In the genomic region with DNA sequence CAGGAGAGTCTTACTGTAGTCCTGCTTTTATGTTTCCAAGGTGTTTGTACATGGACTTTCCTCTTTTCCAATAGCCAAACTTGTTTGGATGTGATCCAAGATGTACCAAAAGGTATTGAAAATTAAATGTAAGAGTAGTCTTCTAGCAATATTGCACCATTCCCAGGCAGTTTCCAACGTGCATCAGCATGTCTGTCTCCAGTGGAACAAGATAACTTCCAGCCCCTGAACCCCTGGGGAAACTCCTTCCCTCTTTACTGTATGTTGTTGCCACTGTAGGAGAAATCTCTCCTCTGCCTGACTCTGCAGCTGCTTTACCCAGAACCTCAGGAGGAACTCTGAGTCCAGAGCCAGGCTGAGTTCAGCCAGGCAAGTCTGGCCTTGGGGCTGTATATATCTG, we compare ENCODE assay signal across 18 cellular contexts. TPM values are rescaled to one million over a fixed set of nuclear protein-coding genes. Genes with fewer than 3 reads are reported as not detected.
DNase-seq lines count a peak whose midpoint lies in the region; ATAC-seq and TF ChIP-seq lines count a peak whose summit lies in the region.
"Had no signal": no experiment of that assay in that cellular context is flagged by ENCODE, and none has a peak within 500 bp of the region (broad histone marks: within the 10 kb centered on the region; RNA-seq: fewer than 3 reads in every experiment).

No MANE protein-coding gene starts in this region.

- peaks cover 52% of the 10 kb centered on the region for H3K36me3 Mint-ChIP-seq in activated CD8-positive, alpha-beta T cell treated with anti-CD3 and anti-CD28 coated beads, Interleukin-2, amount 10 ng/mL, durations not matched to agents 7 days and 5 days (ENCODE audit: low read depth)
- H3K36me3 Mint-ChIP-seq in activated CD4-positive, alpha-beta T cell treated with anti-CD3 and anti-CD28 coated beads, Interleukin-2, amount 10 ng/mL, durations not matched to agents 7 days and 5 days (ENCODE audit: low read depth) = peaks cover 49% of the 10 kb centered on the region

- DNase-seq in cardiac muscle cell (ENCODE audit: low read depth in 1 of 2, low spot score in 1 of 2) (peak in 1 of 2 donors; percentile 11), cardiac septum (ENCODE audit: low spot score) (no peak), foreskin keratinocyte (peak in 1 of 2 donors; percentile 61), head of caudate nucleus (no peak), NCI-H446 (lab: John Stamatoyannopoulos, UW) (no peak)
- no peak for DNase-seq in activated CD8-positive, alpha-beta T cell treated with anti-CD3 and anti-CD28 coated beads, Interleukin-2, amount 10 ng/mL, durations not matched to agents 7 days and 5 days
- no peak for DNase-seq in activated CD4-positive, alpha-beta T cell treated with anti-CD3 and anti-CD28 coated beads, Interleukin-2, amount 10 ng/mL, durations not matched to agents 7 days and 5 days
- DNase-seq: BE2C, COR-L47, DMS79, MV-4-11, NCI-H1105 treated with DMSO at 0.1 percent for 48 hours, NCI-H1694, NCI-H2227 treated with DMSO at 0.1 percent for 48 hours, NCI-H524, Right ventricle myocardium superior had no signal

- peak overlapping the region; percentile 33 for H3K27ac Mint-ChIP-seq in activated CD8-positive, alpha-beta T cell treated with anti-CD3 and anti-CD28 coated beads, Interleukin-2, amount 10 ng/mL, durations not matched to agents 7 days and 5 days
- H3K27ac Mint-ChIP-seq in activated CD4-positive, alpha-beta T cell treated with anti-CD3 and anti-CD28 coated beads, Interleukin-2, amount 10 ng/mL, durations not matched to agents 7 days and 5 days = no peak overlapping the region

- no peaks in the 10 kb centered on the region for H3K9me3 ChIP-seq in cardiac muscle cell (ENCODE audit: low read depth)
- H3K9me3 ChIP-seq: BE2C had no signal

- no peak overlapping the region for H3K4me3 ChIP-seq in cardiac muscle cell

- TF ChIP-seq CTCF in cardiac muscle cell (IDR thresholded peaks at IDR 0.05; ENCODE audit: low read depth, low read length) (no peak), foreskin keratinocyte (conservative IDR thresholded peaks at IDR 0.05) (no peak)

- H3K4me1 ChIP-seq in cardiac muscle cell (ENCODE audit: low read depth) (peaks cover 19% of the 10 kb centered on the region), foreskin keratinocyte (no peaks in the 10 kb centered on the region)
- H3K4me1 ChIP-seq: BE2C had no signal

- no peaks in the 10 kb centered on the region for H3K27me3 Mint-ChIP-seq in activated CD8-positive, alpha-beta T cell treated with anti-CD3 and anti-CD28 coated beads, Interleukin-2, amount 10 ng/mL, durations not matched to agents 7 days and 5 days (ENCODE audit: low read depth)
- H3K27me3 Mint-ChIP-seq in activated CD4-positive, alpha-beta T cell treated with anti-CD3 and anti-CD28 coated beads, Interleukin-2, amount 10 ng/mL, durations not matched to agents 7 days and 5 days = no peaks in the 10 kb centered on the region
- H3K27me3 Mint-ChIP-seq: IgD-negative memory B cell had no signal

- CTCF ChIA-PET in activated CD8-positive, alpha-beta T cell treated with anti-CD3 and anti-CD28 coated beads, Interleukin-2, amount 10 ng/mL, durations not matched to agents 7 days and 5 days (lab: Charles Lee) = no interaction called here
- CTCF ChIA-PET in activated CD4-positive, alpha-beta T cell treated with anti-CD3 and anti-CD28 coated beads, Interleukin-2, amount 10 ng/mL, durations not matched to agents 7 days and 5 days (lab: Charles Lee) = no interaction called here

- H3K27me3 ChIP-seq in cardiac muscle cell = no peaks in the 10 kb centered on the region
- no peaks in the 10 kb centered on the region for H3K27me3 ChIP-seq in foreskin keratinocyte
- H3K27me3 ChIP-seq: BE2C had no signal

- POLR2A ChIA-PET in activated CD8-positive, alpha-beta T cell treated with anti-CD3 and anti-CD28 coated beads, Interleukin-2, amount 10 ng/mL, durations not matched to agents 7 days and 5 days (lab: Charles Lee) = no interaction called here
- POLR2A ChIA-PET in activated CD4-positive, alpha-beta T cell treated with anti-CD3 and anti-CD28 coated beads, Interleukin-2, amount 10 ng/mL, durations not matched to agents 7 days and 5 days (lab: Charles Lee) = no interaction called here

- H3K4me3 Mint-ChIP-seq in activated CD8-positive, alpha-beta T cell treated with anti-CD3 and anti-CD28 coated beads, Interleukin-2, amount 10 ng/mL, durations not matched to agents 7 days and 5 days = no peak overlapping the region
- H3K4me3 Mint-ChIP-seq in activated CD4-positive, alpha-beta T cell treated with anti-CD3 and anti-CD28 coated beads, Interleukin-2, amount 10 ng/mL, durations not matched to agents 7 days and 5 days = no peak overlapping the region
- H3K4me3 Mint-ChIP-seq: IgD-negative memory B cell had no signal

- H3K9me3 Mint-ChIP-seq in activated CD8-positive, alpha-beta T cell treated with anti-CD3 and anti-CD28 coated beads, Interleukin-2, amount 10 ng/mL, durations not matched to agents 7 days and 5 days (ENCODE audit: insufficient read depth) = no peaks in the 10 kb centered on the region
- no peaks in the 10 kb centered on the region for H3K9me3 Mint-ChIP-seq in activated CD4-positive, alpha-beta T cell treated with anti-CD3 and anti-CD28 coated beads, Interleukin-2, amount 10 ng/mL, durations not matched to agents 7 days and 5 days
- H3K9me3 Mint-ChIP-seq: IgD-negative memory B cell had no signal

- peak overlapping the region; percentile 71 for H3K27ac ChIP-seq in cardiac muscle cell
- no peak overlapping the region for H3K27ac ChIP-seq in foreskin keratinocyte
- peak overlapping the region; percentile 19 for H3K27ac ChIP-seq in temporal lobe (ENCODE audit: low read depth, low read length)

- intact Hi-C loops in cardiac septum (cut with DNase I) (no loop called here), head of caudate nucleus (cut with DNase I) (no loop called here)

- peaks cover 7% of the 10 kb centered on the region for H3K36me3 ChIP-seq in cardiac muscle cell

- H3K4me1 Mint-ChIP-seq in activated CD8-positive, alpha-beta T cell treated with anti-CD3 and anti-CD28 coated beads, Interleukin-2, amount 10 ng/mL, durations not matched to agents 7 days and 5 days (ENCODE audit: low read depth) = no peaks in the 10 kb centered on the region
- H3K4me1 Mint-ChIP-seq in activated CD4-positive, alpha-beta T cell treated with anti-CD3 and anti-CD28 coated beads, Interleukin-2, amount 10 ng/mL, durations not matched to agents 7 days and 5 days = no peaks in the 10 kb centered on the region
- H3K4me1 Mint-ChIP-seq: IgD-negative memory B cell had no signal

- ATAC-seq in activated CD8-positive, alpha-beta T cell treated with anti-CD3 and anti-CD28 coated beads, Interleukin-2, amount 10 ng/mL, durations not matched to agents 7 days and 5 days = no peak
- peak; percentile 53 for ATAC-seq in foreskin keratinocyte

RNA-seq across cellular contexts. Expression of a gene that starts 18.5 kb away (rescaled TPM):
- total RNA-seq in cardiac muscle cell (29.7 and 33.9 TPM in 2 replicates), cardiac septum (27.9 TPM), foreskin keratinocyte (33.9 and 38.2 TPM in 2 replicates), temporal lobe (33.4 TPM)
- polyA plus RNA-seq in cardiac muscle cell (38.4 and 57.6 TPM in 2 replicates), foreskin keratinocyte (27.0 and 37.1 TPM in 2 replicates)
- 10 to 100 TPM; 33.2 to 35.7 TPM for total RNA-seq in activated CD8-positive, alpha-beta T cell treated with anti-CD3 and anti-CD28 coated beads, Interleukin-2, amount 10 ng/mL, durations not matched to agents 7 days and 5 days
- total RNA-seq in activated CD4-positive, alpha-beta T cell treated with anti-CD3 and anti-CD28 coated beads, Interleukin-2, amount 10 ng/mL, durations not matched to agents 7 days and 5 days = 10 to 100 TPM; 28.3 to 32.9 TPM

RNA-seq across cellular contexts. Expression of a gene that starts 18.8 kb away (rescaled TPM):
- total RNA-seq in cardiac muscle cell (1.8 and 2.2 TPM in 2 replicates), cardiac septum (0.32 TPM), foreskin keratinocyte (0.17 and 0.35 TPM in 2 replicates), temporal lobe (3.9 TPM)
- polyA plus RNA-seq in cardiac muscle cell (2.1 and 3.4 TPM in 2 replicates), foreskin keratinocyte (0.30 TPM in 1 of 2 replicates, not detected in the other)
- under 1 TPM; 0.13 to 0.34 TPM for total RNA-seq in activated CD8-positive, alpha-beta T cell treated with anti-CD3 and anti-CD28 coated beads, Interleukin-2, amount 10 ng/mL, durations not matched to agents 7 days and 5 days
- total RNA-seq in activated CD4-positive, alpha-beta T cell treated with anti-CD3 and anti-CD28 coated beads, Interleukin-2, amount 10 ng/mL, durations not matched to agents 7 days and 5 days = under 1 TPM; 0.15 to 0.17 TPM

RNA-seq across cellular contexts. Expression of a gene that starts 55.5 kb away (rescaled TPM):
- total RNA-seq in cardiac muscle cell (7.0 and 9.2 TPM in 2 replicates), cardiac septum (8.4 TPM), foreskin keratinocyte (4.7 and 5.4 TPM in 2 replicates), temporal lobe (17.2 TPM)
- polyA plus RNA-seq in cardiac muscle cell (15.7 and 20.4 TPM in 2 replicates), foreskin keratinocyte (1.2 and 1.9 TPM in 2 replicates)
- 1 to 10 TPM; 6.0 to 6.8 TPM for total RNA-seq in activated CD8-positive, alpha-beta T cell treated with anti-CD3 and anti-CD28 coated beads, Interleukin-2, amount 10 ng/mL, durations not matched to agents 7 days and 5 days
- 1 to 10 TPM; 7.2 to 7.4 TPM for total RNA-seq in activated CD4-positive, alpha-beta T cell treated with anti-CD3 and anti-CD28 coated beads, Interleukin-2, amount 10 ng/mL, durations not matched to agents 7 days and 5 days
